Comparison of ENCODE assay signal across 17 cellular contexts in genomic region chr17:64424318-64424717, GRCh38. TPM values are rescaled to one million over a fixed set of nuclear protein-coding genes. Genes with fewer than 3 reads are reported as not detected.
"Had no signal": no experiment of that assay in that cellular context is flagged by ENCODE, and none has a peak within 500 bp of the region (broad histone marks: within the 10 kb centered on the region; RNA-seq: fewer than 3 reads in every experiment).

No MANE protein-coding gene starts in this region.

- H3K4me3 ChIP-seq: dorsolateral prefrontal cortex, lung, pancreas, tibial artery, uterus had no signal

- H3K27ac ChIP-seq: dorsolateral prefrontal cortex, pancreas, tibial artery, uterus had no signal

- H3K36me3 ChIP-seq: pancreas, tibial artery, uterus had no signal

- ATAC-seq: pancreas had no signal

- DNase-seq: activated CD4-positive, alpha-beta T cell treated with anti-CD3 and anti-CD28 coated beads, Interleukin-2, amount 50 U/mL, for 1 hour; activated CD8-positive, alpha-beta memory T cell treated with anti-CD3 and anti-CD28 coated beads for 24 hours; activated naive CD8-positive, alpha-beta T cell treated with anti-CD3 and anti-CD28 coated beads, Interleukin-2, amount 10 ng/mL, durations not matched to agents 7 days and 5 days; aorta; dorsolateral prefrontal cortex; erythroblast; islet precursor cell; pancreas; stimulated activated CD4-positive, alpha-beta T cell treated with anti-CD3 and anti-CD28 coated beads, Interleukin-15, amount 100 ng/mL, for 24 hours; stimulated activated CD4-positive, alpha-beta T cell treated with anti-CD3 and anti-CD28 coated beads, Interleukin-4, amount 100 ng/mL, for 24 hours; stimulated activated naive CD4-positive, alpha-beta T cell; T-helper 9 cell; tibial artery; uterus had no signal

- H3K27me3 ChIP-seq: pancreas, tibial artery, uterus had no signal

- H3K4me1 ChIP-seq: pancreas, uterus had no signal

- H3K9me3 ChIP-seq: pancreas, tibial artery, uterus had no signal

RNA-seq across cellular contexts. Expression of gene MILR1, which starts 24.6 kb away (rescaled TPM):
- total RNA-seq: chondrocyte, neural crest cell had no signal
